Comparison of ENCODE assay signal across 8 cellular contexts in the genomic region with DNA sequence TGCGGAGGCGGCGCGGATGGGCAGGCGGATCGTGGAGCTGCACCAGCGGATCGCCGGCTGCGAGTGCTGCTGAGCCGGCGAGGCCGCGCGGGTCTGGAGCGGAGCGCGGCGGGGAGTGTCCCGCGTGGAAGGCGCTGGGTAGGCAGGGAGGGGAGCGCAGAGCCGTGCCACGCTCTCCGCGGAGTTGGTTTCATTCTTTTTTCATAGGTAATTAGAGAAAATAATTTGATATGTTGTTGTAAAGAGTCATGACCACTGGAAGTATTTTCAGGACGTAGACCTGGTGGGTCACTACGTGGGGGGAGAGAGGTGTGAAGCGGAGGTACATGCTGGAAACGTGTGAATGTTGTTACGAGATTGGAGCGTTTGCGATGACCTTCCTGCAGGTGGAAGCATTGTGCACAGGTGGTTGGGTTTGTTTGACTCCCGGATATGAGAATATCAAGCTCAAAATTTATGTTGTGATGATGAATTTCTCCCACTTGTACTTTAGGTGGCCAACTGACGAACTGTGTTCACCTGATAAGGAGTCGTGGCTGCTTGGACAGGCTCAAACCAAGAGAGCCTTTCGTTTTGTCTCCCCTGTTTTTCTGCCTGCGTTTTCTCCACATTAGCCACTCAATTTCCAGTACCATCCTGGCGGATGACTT. TPM values are rescaled to one million over a fixed set of nuclear protein-coding genes. Genes with fewer than 3 reads are reported as not detected.
A peak's percentile ranks its signal among the peaks of the same experiment; 100 is the strongest.
DNase-seq lines count a peak whose midpoint lies in the region; ATAC-seq and TF ChIP-seq lines count a peak whose summit lies in the region.

No MANE protein-coding gene starts in this region.

- peaks cover 2% of the 10 kb centered on the region for H3K36me3 ChIP-seq in Panc1 (ENCODE audit: control insufficient read depth, insufficient read depth, low read length)
- H3K36me3 ChIP-seq in right atrium auricular region = no peaks in the 10 kb centered on the region
- H3K36me3 ChIP-seq in sigmoid colon = peaks cover 0 to 3% (median 0%) of the 10 kb centered on the region in 4 donors

- no peak for TF ChIP-seq POLR2A in sigmoid colon (IDR thresholded peaks at IDR 0.05)

- H3K4me3 ChIP-seq in Panc1 (ENCODE audit: low read depth in 2 of 2, low read length in 2 of 2) (peak overlapping the region; percentile 62 to 68), right atrium auricular region (peak overlapping the region; percentile 64 to 79), sigmoid colon (peak overlapping the region; percentile 72 to 79 (median 74))

- CTCF ChIA-PET in Panc1 (lab: Charles Lee) = interaction anchor here (1.1 kb wide), 1 partner anchor 15 kb away, joined by 5 read pairs; no protein-coding TSS in a partner anchor

- 4 to 5% methylated on average over 40 of the region's 40 CpGs for WGBS in sigmoid colon, 2 donors

- DNase-seq in COR-L47 (lab: John Stamatoyannopoulos, UW) (peak; percentile 61), Panc1 (ENCODE audit: low read depth, low spot score) (no peak), right atrium auricular region (ENCODE audit: low spot score) (no peak), sigmoid colon (no peak), globus pallidus (ENCODE audit: low spot score) (no peak)
- peak; percentile 67 for DNase-seq in activated naive CD4-positive, alpha-beta T cell treated with anti-CD3 and anti-CD28 coated beads, Interleukin-2, amount 50 U/mL, for 16 hours

- H3K27me3 ChIP-seq in Panc1 (ENCODE audit: control insufficient read depth, insufficient read depth, low read length) = no peaks in the 10 kb centered on the region
- H3K27me3 ChIP-seq in right atrium auricular region = no peaks in the 10 kb centered on the region
- no peaks in the 10 kb centered on the region for H3K27me3 ChIP-seq in sigmoid colon

- POLR2A ChIA-PET in Panc1 (lab: Charles Lee) = interaction anchor here (0.6 to 0.7 kb wide), 2 partner anchors 377 to 961 kb away, joined by 3 to 6 read pairs; no protein-coding TSS in a partner anchor

- TF ChIP-seq EP300 in sigmoid colon (IDR thresholded peaks at IDR 0.05) = no peak

- BruUV-seq in Panc1 (replicated peaks; lab: Mats Ljungman, UMichigan) = TSS peak; percentile 84

- in situ Hi-C loops in Panc1 (cut with HindIII; ENCODE audit: low pct_unique_long_range_greater_than_20kb, low sequenced_read_pairs) = no loop called here

- H3K9me3 ChIP-seq in Panc1 (ENCODE audit: control insufficient read depth, insufficient read depth, low read depth, low read length) = no peaks in the 10 kb centered on the region
- no peaks in the 10 kb centered on the region for H3K9me3 ChIP-seq in right atrium auricular region
- no peaks in the 10 kb centered on the region for H3K9me3 ChIP-seq in sigmoid colon

- H3K4me1 ChIP-seq in Panc1 (ENCODE audit: control insufficient read depth, insufficient read depth, low read length) (peaks cover 12% of the 10 kb centered on the region), right atrium auricular region (peaks cover 0 to 31% of the 10 kb centered on the region in 2 donors), sigmoid colon (peaks cover 0 to 37% (median 37%) of the 10 kb centered on the region in 4 donors)

- H3K27ac ChIP-seq in Panc1 (ENCODE audit: low read length) = peak overlapping the region; percentile 78
- peak overlapping the region; percentile 81 to 85 for H3K27ac ChIP-seq in right atrium auricular region
- peak overlapping the region; percentile 83 to 93 (median 88) for H3K27ac ChIP-seq in sigmoid colon

- intact Hi-C loops in Panc1 (cut with micrococcal nuclease; ENCODE audit: unreplicated experiment) (no loop called here), sigmoid colon (cut with DNase I) (loop anchor here (1.0 to 2.0 kb wide), 2 partner anchors 34 kb away; partner anchors contain the start of genes MRFAP1 and MRFAP1L1)

- TF ChIP-seq CTCF in Panc1 (IDR thresholded peaks at IDR 0.05) = peak; percentile 63
- peak in 1 of 2 donors; percentile 41 for TF ChIP-seq CTCF in right atrium auricular region (IDR thresholded peaks at IDR 0.05)
- TF ChIP-seq CTCF in sigmoid colon (IDR thresholded peaks at IDR 0.05) = peak in 1 of 4 experiments; percentile 7

- peak; percentile 39 for ATAC-seq in GM19452 (IDR thresholded peaks at IDR 0.05; ENCODE audit: unreplicated experiment)
- peak; percentile 31 for ATAC-seq in HG03521 (IDR thresholded peaks at IDR 0.05; ENCODE audit: unreplicated experiment)
- 0 out of 2 replicates have a peak, but pooled peaks have one; percentile 28 for ATAC-seq in Panc1

RNA-seq across cellular contexts. Expression of gene S100P, which starts 19.1 kb away (rescaled TPM):
- total RNA-seq in Panc1 (2021; ENCODE audit: unreplicated experiment) = 2.3 TPM
- polyA plus RNA-seq in Panc1 (2012; ENCODE audit: insufficient read length) = 0.88 TPM
- under 1 TPM in 1 of 2 donors, not detected in 1; 0.35 TPM for total RNA-seq in right atrium auricular region
- under 1 TPM in 1 of 4 donors, not detected in 3; 0.41 TPM for total RNA-seq in sigmoid colon
- polyA plus RNA-seq in sigmoid colon = 100 to 1,000 TPM; 110 to 488 (median 396) TPM

RNA-seq across cellular contexts. Expression of gene MRFAP1, which starts 34.1 kb away (rescaled TPM):
- total RNA-seq in Panc1 (2021; ENCODE audit: unreplicated experiment) (212 TPM), right atrium auricular region (100 to 1,000 TPM; 170 to 176 TPM), sigmoid colon (100 to 1,000 TPM; 196 to 226 (median 211) TPM)
- polyA plus RNA-seq in Panc1 (2012; ENCODE audit: insufficient read length) = 386 TPM
- polyA plus RNA-seq in sigmoid colon = 100 to 1,000 TPM; 252 to 261 (median 259) TPM

RNA-seq across cellular contexts. Expression of gene MRFAP1L1, which starts 35.0 kb away (rescaled TPM):
- 29.5 TPM for total RNA-seq in Panc1 (2021; ENCODE audit: unreplicated experiment)
- 25.8 TPM for polyA plus RNA-seq in Panc1 (2012; ENCODE audit: insufficient read length)
- total RNA-seq in right atrium auricular region = 10 to 100 TPM; 58.2 to 65.3 TPM
- total RNA-seq in sigmoid colon = 10 to 100 TPM; 53.5 to 82.8 (median 64.8) TPM
- 10 to 100 TPM; 40.7 to 49.0 (median 48.6) TPM for polyA plus RNA-seq in sigmoid colon

RNA-seq across cellular contexts. Expression of gene BLOC1S4, which starts 41.3 kb away (rescaled TPM):
- total RNA-seq in Panc1 (2021; ENCODE audit: unreplicated experiment) (10.7 TPM), right atrium auricular region (10 to 100 TPM in 1 of 2 donors, 1 to 10 TPM in 1; 8.4 to 17.4 TPM), sigmoid colon (10 to 100 TPM in 3 of 4 donors, 1 to 10 TPM in 1; 9.1 to 19.7 (median 14.6) TPM)
- 15.2 TPM for polyA plus RNA-seq in Panc1 (2012; ENCODE audit: insufficient read length)
- 10 to 100 TPM; 12.4 to 14.1 (median 13.2) TPM for polyA plus RNA-seq in sigmoid colon

Comparison
In these comparisons a context has a peak if more than half of its experiments do, and no peak if none do; other contexts are left out.
1. DNase-seq: peak in COR-L47 (single experiment) and activated naive CD4-positive, alpha-beta T cell treated with anti-CD3 and anti-CD28 coated beads, Interleukin-2, amount 50 U/mL, for 16 hours (single experiment); none in Panc1 (single experiment), right atrium auricular region (single experiment), sigmoid colon (single experiment) and globus pallidus (single experiment).
2. Peak in every context shown above with its lines, with median percentiles within 50 percentile points of each other: ATAC-seq, H3K27ac ChIP-seq and H3K4me3 ChIP-seq.